ENCODE assay signal across 31 cellular contexts in genomic region chr3:143255725-143256124, GRCh38.
"Had no signal": no experiment of that assay in that cellular context is flagged by ENCODE, and none has a peak within 500 bp of the region (broad histone marks: within the 10 kb centered on the region; RNA-seq: fewer than 3 reads in every experiment).

No MANE protein-coding gene starts in this region.

- H2AFZ ChIP-seq: hepatocyte had no signal

- H3K9me3 Mint-ChIP-seq: activated CD4-positive, alpha-beta memory T cell treated with anti-CD3 and anti-CD28 coated beads for 36 hours; activated naive CD8-positive, alpha-beta T cell treated with anti-CD3 and anti-CD28 coated beads for 36 hours; activated T-cell treated with anti-CD3 and anti-CD28 coated beads, Interleukin-2, amount 50 U/mL, for 24 hours; activated T-helper 17 cell treated with anti-CD3 and anti-CD28 coated beads, Interleukin-2, amount 50 U/mL, for 72 hours; central memory CD8-positive, alpha-beta T cell; effector memory CD8-positive, alpha-beta T cell had no signal

- H3K4me3 Mint-ChIP-seq: activated CD4-positive, alpha-beta memory T cell treated with anti-CD3 and anti-CD28 coated beads for 36 hours; activated CD4-positive, alpha-beta T cell treated with anti-CD3 and anti-CD28 coated beads for 36 hours; activated CD4-positive, alpha-beta T cell treated with anti-CD3 and anti-CD28 coated beads, Interleukin-2, amount 10 ng/mL, durations not matched to agents 24 days and 14 days; activated naive CD8-positive, alpha-beta T cell treated with anti-CD3 and anti-CD28 coated beads for 36 hours; activated naive CD8-positive, alpha-beta T cell treated with anti-CD3 and anti-CD28 coated beads, Interleukin-2, amount 50 U/mL, for 24 hours; activated T-cell treated with anti-CD3 and anti-CD28 coated beads, Interleukin-2, amount 50 U/mL, for 24 hours; activated T-helper 17 cell treated with anti-CD3 and anti-CD28 coated beads, Interleukin-2, amount 50 U/mL, for 72 hours; central memory CD8-positive, alpha-beta T cell; dendritic cell treated with granulocyte-macrophage colony-stimulating factor and Interleukin-4, amounts not matched to agents 40 ng/mL and 50 ng/mL, for 4 days; effector memory CD8-positive, alpha-beta T cell had no signal

- H3K27ac ChIP-seq: adrenal gland, brain microvascular endothelial cell, coronary artery, dorsolateral prefrontal cortex, esophagus squamous epithelium, gastroesophageal sphincter, heart right ventricle, hepatocyte had no signal

- H3K36me3 ChIP-seq: adrenal gland, brain microvascular endothelial cell, esophagus squamous epithelium, gastroesophageal sphincter, heart right ventricle had no signal

- H3K4me3 ChIP-seq: adrenal gland, coronary artery, dorsolateral prefrontal cortex, esophagus squamous epithelium, gastroesophageal sphincter, heart right ventricle, hepatocyte had no signal

- DNase-seq: activated CD4-positive, alpha-beta memory T cell treated with anti-CD3 and anti-CD28 coated beads for 36 hours; activated CD4-positive, alpha-beta T cell treated with anti-CD3 and anti-CD28 coated beads for 36 hours; activated CD4-positive, alpha-beta T cell treated with anti-CD3 and anti-CD28 coated beads, Interleukin-2, amount 10 ng/mL, durations not matched to agents 24 days and 14 days; activated CD4-positive, CD25-positive, alpha-beta regulatory T cell; activated CD4-positive, CD25-positive, alpha-beta regulatory T cell treated with anti-CD3 and anti-CD28 coated beads, Interleukin-2, amount 50 U/mL, for 72 hours; activated CD8-positive, alpha-beta memory T cell treated with anti-CD3 and anti-CD28 coated beads, Interleukin-2, amount 50 U/mL, for 48 hours; activated effector memory CD4-positive, alpha-beta T cell treated with Interleukin-2 at 50 U/mL for 16 hours; activated gamma-delta T cell treated with Interleukin-2 at 50 U/mL for 16 hours; activated naive CD4-positive, alpha-beta T cell treated with anti-CD3 and anti-CD28 coated beads, Interleukin-2, amount 50 U/mL, for 16 hours; activated naive CD4-positive, alpha-beta T cell treated with Interleukin-2 at 50 U/mL for 16 hours; activated naive CD8-positive, alpha-beta T cell treated with anti-CD3 and anti-CD28 coated beads for 36 hours; activated naive CD8-positive, alpha-beta T cell treated with anti-CD3 and anti-CD28 coated beads, Interleukin-2, amount 50 U/mL, for 24 hours; activated T-cell treated with anti-CD3 and anti-CD28 coated beads for 4 hours; activated T-cell treated with anti-CD3 and anti-CD28 coated beads, Interleukin-2, amount 50 U/mL, for 24 hours; adrenal gland; anterior cingulate cortex; brain microvascular endothelial cell; dorsolateral prefrontal cortex; effector memory CD8-positive, alpha-beta T cell; esophagus squamous epithelium; foreskin melanocyte; heart right ventricle; T-helper 2 cell had no signal

- H3K4me1 Mint-ChIP-seq: activated CD4-positive, alpha-beta T cell treated with anti-CD3 and anti-CD28 coated beads for 36 hours; activated CD4-positive, alpha-beta T cell treated with anti-CD3 and anti-CD28 coated beads, Interleukin-2, amount 10 ng/mL, durations not matched to agents 24 days and 14 days; activated naive CD8-positive, alpha-beta T cell treated with anti-CD3 and anti-CD28 coated beads for 36 hours; activated naive CD8-positive, alpha-beta T cell treated with anti-CD3 and anti-CD28 coated beads, Interleukin-2, amount 50 U/mL, for 24 hours; activated T-helper 17 cell treated with anti-CD3 and anti-CD28 coated beads, Interleukin-2, amount 50 U/mL, for 72 hours; central memory CD8-positive, alpha-beta T cell had no signal

- H3K79me2 ChIP-seq: hepatocyte had no signal

- ATAC-seq: activated CD4-positive, alpha-beta T cell treated with anti-CD3 and anti-CD28 coated beads for 36 hours; activated naive CD8-positive, alpha-beta T cell treated with anti-CD3 and anti-CD28 coated beads, Interleukin-2, amount 50 U/mL, for 24 hours; activated T-helper 17 cell treated with anti-CD3 and anti-CD28 coated beads, Interleukin-2, amount 50 U/mL, for 72 hours; effector memory CD8-positive, alpha-beta T cell; gastroesophageal sphincter; heart right ventricle had no signal

- H3K27me3 ChIP-seq: adrenal gland, brain microvascular endothelial cell, dorsolateral prefrontal cortex, esophagus squamous epithelium, gastroesophageal sphincter, heart right ventricle, hepatocyte had no signal

- H3K9me3 ChIP-seq: adrenal gland, esophagus squamous epithelium, gastroesophageal sphincter, heart right ventricle had no signal

- H3K4me2 ChIP-seq: hepatocyte had no signal

- FAIRE-seq: astrocyte, bronchial epithelial cell had no signal

- H3K27ac Mint-ChIP-seq: activated CD4-positive, alpha-beta memory T cell treated with anti-CD3 and anti-CD28 coated beads for 36 hours; activated CD4-positive, alpha-beta T cell treated with anti-CD3 and anti-CD28 coated beads for 36 hours; activated CD4-positive, alpha-beta T cell treated with anti-CD3 and anti-CD28 coated beads, Interleukin-2, amount 10 ng/mL, durations not matched to agents 24 days and 14 days; activated naive CD8-positive, alpha-beta T cell treated with anti-CD3 and anti-CD28 coated beads for 36 hours; activated naive CD8-positive, alpha-beta T cell treated with anti-CD3 and anti-CD28 coated beads, Interleukin-2, amount 50 U/mL, for 24 hours; activated T-cell treated with anti-CD3 and anti-CD28 coated beads, Interleukin-2, amount 50 U/mL, for 24 hours; activated T-helper 17 cell treated with anti-CD3 and anti-CD28 coated beads, Interleukin-2, amount 50 U/mL, for 72 hours; dendritic cell treated with granulocyte-macrophage colony-stimulating factor and Interleukin-4, amounts not matched to agents 40 ng/mL and 50 ng/mL, for 4 days; effector memory CD8-positive, alpha-beta T cell had no signal

- H3K36me3 Mint-ChIP-seq: activated CD4-positive, alpha-beta memory T cell treated with anti-CD3 and anti-CD28 coated beads for 36 hours; activated naive CD8-positive, alpha-beta T cell treated with anti-CD3 and anti-CD28 coated beads for 36 hours had no signal

- H3K4me1 ChIP-seq: adrenal gland, esophagus squamous epithelium, gastroesophageal sphincter, heart right ventricle had no signal

- H3K27me3 Mint-ChIP-seq: activated CD4-positive, alpha-beta memory T cell treated with anti-CD3 and anti-CD28 coated beads for 36 hours; activated CD4-positive, alpha-beta T cell treated with anti-CD3 and anti-CD28 coated beads for 36 hours; activated CD4-positive, alpha-beta T cell treated with anti-CD3 and anti-CD28 coated beads, Interleukin-2, amount 10 ng/mL, durations not matched to agents 24 days and 14 days; activated naive CD8-positive, alpha-beta T cell treated with anti-CD3 and anti-CD28 coated beads for 36 hours; activated naive CD8-positive, alpha-beta T cell treated with anti-CD3 and anti-CD28 coated beads, Interleukin-2, amount 50 U/mL, for 24 hours; activated T-cell treated with anti-CD3 and anti-CD28 coated beads, Interleukin-2, amount 50 U/mL, for 24 hours; activated T-helper 17 cell treated with anti-CD3 and anti-CD28 coated beads, Interleukin-2, amount 50 U/mL, for 72 hours; central memory CD8-positive, alpha-beta T cell had no signal
